1 cellular context compared by ENCODE assay signal in genomic region chr17:40320771-40321501, GRCh38.
TF ChIP-seq lines count a peak whose summit lies in the region.

No MANE protein-coding gene starts in this region.

TF ChIP-seq in H1, 55 proteins besides CTCF, POLR2A, EP300 and RAD21:
- TF ChIP-seq E2F6 (IDR thresholded peaks at IDR 0.05) (peak; percentile 32; the same call in 1 of the 2 replicates), KDM1A (IDR thresholded peaks at IDR 0.05; ENCODE audit: borderline replicate concordance, low read length) (no peak), JUN (IDR thresholded peaks at IDR 0.05; ENCODE audit: low read depth, low read length) (no peak), POLR2AphosphoS5 (IDR thresholded peaks at IDR 0.05; ENCODE audit: low read depth, low read length) (no peak)
